In genomic region chr1:180630408-180631196, GRCh38 we compare ENCODE assay signal across 12 cellular contexts. TPM values are rescaled to one million over a fixed set of nuclear protein-coding genes. Genes with fewer than 3 reads are reported as not detected.
DNase-seq lines count a peak whose midpoint lies in the region; ATAC-seq, FAIRE-seq and TF ChIP-seq lines count a peak whose summit lies in the region.
"Had no signal": no experiment of that assay in that cellular context is flagged by ENCODE, and none has a peak within 500 bp of the region (broad histone marks: within the 10 kb centered on the region; RNA-seq: fewer than 3 reads in every experiment).

No MANE protein-coding gene starts in this region.

- POLR2A ChIA-PET in K562 (lab: Yijun Ruan, JAX) = interaction anchor here (0.9 to 2.2 kb wide), 12 partner anchors 8 to 251 kb away, joined by 3 to 16 read pairs (median 4); no protein-coding TSS in a partner anchor
- POLR2A ChIA-PET in naive thymus-derived CD8-positive, alpha-beta T cell (lab: Charles Lee) = interaction anchor here (0.7 to 2.6 kb wide), 2 partner anchors 128 to 512 kb away, joined by 3 to 12 read pairs; partner anchors contain the start of gene ACBD6

- no peaks in the 10 kb centered on the region for H3K9me1 ChIP-seq in K562 (ENCODE audit: control insufficient read depth, insufficient read depth, low read length)

- peak overlapping the region; percentile 57 for H2AFZ ChIP-seq in K562 (ENCODE audit: low read depth, low read length)

- peaks cover 0 to 10% (median 5%) of the 10 kb centered on the region in 4 donors for H3K4me1 Mint-ChIP-seq in naive thymus-derived CD8-positive, alpha-beta T cell

- DNase-seq in Right ventricle myocardium superior = no peak
- no peak for DNase-seq in heart right ventricle
- DNase-seq in K562 (ENCODE audit: extremely low read depth in 1 of 4, low spot score in 3 of 4) = no peak
- no peak for DNase-seq in naive thymus-derived CD8-positive, alpha-beta T cell
- no peak for DNase-seq in upper lobe of right lung
- no peak for DNase-seq in T1000 (lab: John Stamatoyannopoulos, UW)
- DNase-seq in RCC 7860 (ENCODE audit: low spot score) = no peak
- DNase-seq in SHP77 (lab: John Stamatoyannopoulos, UW) = no peak
- DNase-seq: occipital lobe; stimulated activated CD4-positive, alpha-beta T cell treated with anti-CD3 and anti-CD28 coated beads, Interleukin-15, amount 100 ng/mL, for 24 hours; uterus had no signal

- in situ Hi-C loops in K562 (cut with MboI) = loop anchor here (25.0 kb wide), 1 partner anchor 532 kb away; no protein-coding TSS in a partner anchor

- H3K27ac ChIP-seq in heart right ventricle = peak overlapping the region in 5 of 10 donors; percentile 34 to 97 (median 94)
- H3K27ac ChIP-seq in K562 (ENCODE audit: extremely low read depth, low read depth, low read length) = peak overlapping the region; percentile 8; the same call in 1 of the 3 replicates
- H3K27ac ChIP-seq in upper lobe of right lung = peak overlapping the region; percentile 67

- no peaks in the 10 kb centered on the region for H3K36me3 Mint-ChIP-seq in naive thymus-derived CD8-positive, alpha-beta T cell

- no peaks in the 10 kb centered on the region for H3K36me3 ChIP-seq in heart right ventricle
- no peaks in the 10 kb centered on the region; the same call in 2 of the 3 replicates for H3K36me3 ChIP-seq in K562 (ENCODE audit: control insufficient read depth, insufficient read depth, low read length)
- H3K36me3 ChIP-seq in upper lobe of right lung = no peaks in the 10 kb centered on the region
- H3K36me3 ChIP-seq: uterus had no signal

- no peak for TF ChIP-seq RAD21 in K562 (CRISPR knock-in tag; conservative IDR thresholded peaks at IDR 0.05 in 1 of 2, IDR thresholded peaks at IDR 0.05 in 1 of 2)

- no peaks in the 10 kb centered on the region for H3K27me3 ChIP-seq in heart right ventricle
- H3K27me3 ChIP-seq in K562 (ENCODE audit: control insufficient read depth in 2 of 2, insufficient read depth in 2 of 2, low read length in 2 of 2) = no peaks in the 10 kb centered on the region
- no peaks in the 10 kb centered on the region for H3K27me3 ChIP-seq in upper lobe of right lung
- H3K27me3 ChIP-seq: uterus had no signal

- TF ChIP-seq CTCF in heart right ventricle (IDR thresholded peaks at IDR 0.05) (no peak), K562 (IDR thresholded peaks at IDR 0.05 in 2 of 3, conservative IDR thresholded peaks at IDR 0.05 in 1 of 3; ENCODE audit: insufficient read depth in 2 of 3, low read depth in 1 of 3, low read length in 3 of 3) (no peak), upper lobe of right lung (IDR thresholded peaks at IDR 0.05) (no peak)

- no peaks in the 10 kb centered on the region; the same call in 1 of the 2 replicates for H4K20me1 ChIP-seq in K562 (replicated peaks; ENCODE audit: control insufficient read depth, insufficient read depth, low read length)

- TF ChIP-seq POLR2A in K562 (conservative IDR thresholded peaks at IDR 0.05) = no peak

- TF ChIP-seq EP300 in K562 (IDR thresholded peaks at IDR 0.05; ENCODE audit: low read length) = no peak

- FAIRE-seq in K562 (lab: Jason Lieb, UNC) (no peak), RCC 7860 (lab: Jason Lieb, UNC) (no peak)

- H3K9me3 ChIP-seq in heart right ventricle (no peaks in the 10 kb centered on the region), K562 (replicated peaks; ENCODE audit: control insufficient read depth, insufficient read depth, low read depth, low read length) (no peaks in the 10 kb centered on the region; the same call in 1 of the 2 replicates), upper lobe of right lung (no peaks in the 10 kb centered on the region)
- H3K9me3 ChIP-seq: uterus had no signal

- peaks cover 3 to 12% (median 4%) of the 10 kb centered on the region in 5 donors for H3K27me3 Mint-ChIP-seq in naive thymus-derived CD8-positive, alpha-beta T cell

- H3K4me1 ChIP-seq in heart right ventricle = peaks cover 0 to 41% (median 25%) of the 10 kb centered on the region in 9 donors
- H3K4me1 ChIP-seq in K562 (replicated peaks in 1 of 2; ENCODE audit: control insufficient read depth in 2 of 2, insufficient read depth in 2 of 2, low read length in 2 of 2) = peaks cover 5 to 16% of the 10 kb centered on the region in 2 experiments; a peak in 4 of 5 replicates
- peaks cover 31% of the 10 kb centered on the region for H3K4me1 ChIP-seq in upper lobe of right lung
- H3K4me1 ChIP-seq: uterus had no signal

- H3K4me3 ChIP-seq in heart right ventricle (no peak overlapping the region), K562 (no peak overlapping the region), upper lobe of right lung (no peak overlapping the region)
- H3K4me3 ChIP-seq: uterus had no signal

- intact Hi-C loops in Right ventricle myocardium superior (cut with DNase I) = loop anchor here (5.0 to 10.0 kb wide), 2 partner anchors 88 to 224 kb away; no protein-coding TSS in a partner anchor
- intact Hi-C loops in heart right ventricle (cut with DNase I) = loop anchor here (5.0 to 10.0 kb wide), 7 partner anchors 68 to 524 kb away; no protein-coding TSS in a partner anchor
- intact Hi-C loops in K562 (cut with micrococcal nuclease) = loop anchor here (1.0 to 10.0 kb wide), 5 partner anchors 19 to 524 kb away; no protein-coding TSS in a partner anchor
- intact Hi-C loops in upper lobe of right lung (cut with DNase I) = loop anchor here (10.0 kb wide), 1 partner anchor 234 kb away; no protein-coding TSS in a partner anchor

- peak overlapping the region in 2 of 10 donors; percentile 48 for H3K4me3 Mint-ChIP-seq in naive thymus-derived CD8-positive, alpha-beta T cell

- peaks cover 37% of the 10 kb centered on the region for H3K79me2 ChIP-seq in K562 (ENCODE audit: control insufficient read depth, insufficient read depth, low read length)

- H3K4me2 ChIP-seq in K562 (ENCODE audit: insufficient read depth, low read length) = 0 out of 2 replicates have a peak overlapping the region, but pooled peaks have one; percentile 1

- 0 out of 4 replicates have a peak overlapping the region, but pooled peaks of 1 of the 2 experiments have one; percentile 43 for H3K9ac ChIP-seq in K562 (ENCODE audit: insufficient read depth in 1 of 2, low read depth in 2 of 2, low read length in 2 of 2)

- BruUV-seq in K562 (replicated peaks; lab: Mats Ljungman, UMichigan) = no TSS peak

- H3K9me3 Mint-ChIP-seq in naive thymus-derived CD8-positive, alpha-beta T cell = no peaks in the 10 kb centered on the region

- CTCF ChIA-PET in K562 (lab: Yijun Ruan, JAX; ENCODE audit: low intra/inter-chr PET ratio) = no interaction called here

- peak overlapping the region in 8 of 10 donors; percentile 6 to 96 (median 67) for H3K27ac Mint-ChIP-seq in naive thymus-derived CD8-positive, alpha-beta T cell

- 86 to 94% methylated on average over 2 of the region's 2 CpGs for WGBS in heart right ventricle, 2 donors
- 93% methylated on average over 2 of the region's 2 CpGs for WGBS in K562 (ENCODE audit: insufficient coverage, low coverage, missing lambda C conversion rate)

- ATAC-seq in Right ventricle myocardium superior (ENCODE audit: poor library complexity) (peak; percentile 2), heart right ventricle (no peak), K562 (no peak), upper lobe of right lung (no peak)
- ATAC-seq in naive thymus-derived CD8-positive, alpha-beta T cell = no peak
- ATAC-seq: activated CD4-positive, CD25-positive, alpha-beta regulatory T cell treated with anti-CD3 and anti-CD28 coated beads, Interleukin-2, amount 50 U/mL, for 24 hours had no signal

TF ChIP-seq in K562, 482 proteins besides CTCF, POLR2A, EP300 and RAD21 (continues in another document):
- TF ChIP-seq BCOR (IDR thresholded peaks at IDR 0.05) (peak; percentile 48; the same call in 1 of the 2 replicates), ZNF121 (CRISPR knock-in tag; conservative IDR thresholded peaks at IDR 0.05) (peak; percentile 64)

RNA-seq across cellular contexts. Expression of gene XPR1, which starts 1.2 kb away (rescaled TPM):
- 38.6 TPM for total RNA-seq in Right ventricle myocardium superior
- total RNA-seq in heart right ventricle = 100 to 1,000 TPM in 4 of 10 donors, 10 to 100 TPM in 6; 28.2 to 142 (median 78.7) TPM
- 10 to 100 TPM; 18.3 to 20.8 TPM for polyA plus RNA-seq in heart right ventricle
- total RNA-seq in K562 (2011; cell fraction: chromatin; rRNA removed; ENCODE audit: low replicate concordance) = 97.5 and 111 TPM in 2 replicates
- total RNA-seq in K562 (2011; cell fraction: nucleolus; rRNA removed) = 52.4 and 62.2 TPM in 2 replicates
- 116 and 133 TPM in 2 replicates for total RNA-seq in K562 (2011; cell fraction: nucleoplasm; rRNA removed)
- 24.2 and 32.0 TPM in 2 replicates for total RNA-seq in K562 (2014; rRNA removed)
- 39.8 and 49.1 TPM in 2 replicates for total RNA-seq in K562 (2014; rRNA removed; fragmentation: Illumina TruSeq; extraction: Trizol)
- total RNA-seq in K562 (2015; rRNA removed; fragmentation: Illumina TruSeq; extraction: Trizol) = 39.1 and 43.0 TPM in 2 replicates
- 36.9 and 38.6 TPM in 2 replicates for total RNA-seq in K562 (2021)
- 49.8 and 66.2 TPM in 2 replicates for polyA plus RNA-seq in K562 (2011; rRNA removed)
- 23.6 and 44.4 TPM in 2 replicates for polyA plus RNA-seq in K562 (2011; cell fraction: cytosol; rRNA removed)
- 23.0 and 26.5 TPM in 2 replicates for polyA plus RNA-seq in K562 (2011; cell fraction: nucleus; rRNA removed)
- polyA plus RNA-seq in K562 (2012) = 25.8 and 29.0 TPM in 2 replicates
- polyA plus RNA-seq in K562 (2014; fragmentation: Illumina TruSeq; extraction: Trizol) = 38.1 and 41.2 TPM in 2 replicates
- 1 to 10 TPM; 3.0 to 4.7 TPM for polyA plus RNA-seq in K562 (2014; fragmentation: Nextera tagmentation; extraction: Ambion mirVana)
- polyA plus RNA-seq in K562 (2014; rRNA removed) = 25.8 and 27.8 TPM in 2 replicates
- 97.0 and 108 TPM in 2 replicates for polyA minus RNA-seq in K562 (2011; rRNA and poly(A)+ RNA removed)
- polyA minus RNA-seq in K562 (2011; cell fraction: cytosol; rRNA and poly(A)+ RNA removed) = 37.2 and 52.1 TPM in 2 replicates
- polyA minus RNA-seq in K562 (2011; cell fraction: nucleus; rRNA and poly(A)+ RNA removed) = 21.0 and 34.7 TPM in 2 replicates
- 10 to 100 TPM; 16.3 to 19.1 TPM for total RNA-seq in naive thymus-derived CD8-positive, alpha-beta T cell
- polyA plus RNA-seq in naive thymus-derived CD8-positive, alpha-beta T cell = 1 to 10 TPM; 2.8 to 4.6 (median 4.0) TPM
- 23.5 TPM for total RNA-seq in upper lobe of right lung
